19 cellular contexts compared by ENCODE assay signal in genomic region chr10:130511801-130512200, GRCh38.
"Had no signal": no experiment of that assay in that cellular context is flagged by ENCODE, and none has a peak within 500 bp of the region (broad histone marks: within the 10 kb centered on the region; RNA-seq: fewer than 3 reads in every experiment).

No MANE protein-coding gene starts in this region.

- H3K79me2 ChIP-seq: hepatocyte had no signal

- H2AFZ ChIP-seq: hepatocyte had no signal

- ATAC-seq: foreskin keratinocyte, gastroesophageal sphincter, left cardiac atrium, left lung, left ventricle myocardium superior, mucosa of descending colon had no signal

- H3K4me3 ChIP-seq: coronary artery, dorsolateral prefrontal cortex, esophagus muscularis mucosa, gastroesophageal sphincter, heart left ventricle, hepatocyte, left lung, lower lobe of right lung, mucosa of descending colon had no signal

- H3K27ac ChIP-seq: coronary artery, dorsolateral prefrontal cortex, esophagus muscularis mucosa, foreskin keratinocyte, gastroesophageal sphincter, heart left ventricle, hepatocyte, left lung, lower lobe of right lung had no signal

- H3K4me2 ChIP-seq: hepatocyte had no signal

- H3K36me3 ChIP-seq: esophagus muscularis mucosa, gastroesophageal sphincter, heart left ventricle, left lung, lower lobe of right lung had no signal

- H3K4me1 Mint-ChIP-seq: immature natural killer cell, mesothelial cell of epicardium had no signal

- H3K36me3 Mint-ChIP-seq: immature natural killer cell, mesothelial cell of epicardium had no signal

- H3K4me1 ChIP-seq: esophagus muscularis mucosa, foreskin keratinocyte, gastroesophageal sphincter, heart left ventricle, left lung, lower lobe of right lung had no signal

- H3K9me3 Mint-ChIP-seq: mesothelial cell of epicardium had no signal

- DNase-seq: dermis blood vessel endothelial cell; dorsolateral prefrontal cortex; effector CD4-positive, alpha-beta T cell; effector memory CD4-positive, alpha-beta T cell; foreskin keratinocyte; heart left ventricle; hypothalamus; immature natural killer cell; left cardiac atrium; left ventricle myocardium superior; lower lobe of right lung; mesenchymal stem cell; mucosa of descending colon had no signal

- H3K27ac Mint-ChIP-seq: immature natural killer cell, mesothelial cell of epicardium had no signal

- H3K4me3 Mint-ChIP-seq: immature natural killer cell, mesothelial cell of epicardium had no signal

- H3K27me3 ChIP-seq: foreskin keratinocyte, hepatocyte had no signal

- H3K9me3 ChIP-seq: esophagus muscularis mucosa, gastroesophageal sphincter, heart left ventricle, left lung, lower lobe of right lung, mucosa of descending colon had no signal
